8 cellular contexts compared by ENCODE assay signal in the genomic region with DNA sequence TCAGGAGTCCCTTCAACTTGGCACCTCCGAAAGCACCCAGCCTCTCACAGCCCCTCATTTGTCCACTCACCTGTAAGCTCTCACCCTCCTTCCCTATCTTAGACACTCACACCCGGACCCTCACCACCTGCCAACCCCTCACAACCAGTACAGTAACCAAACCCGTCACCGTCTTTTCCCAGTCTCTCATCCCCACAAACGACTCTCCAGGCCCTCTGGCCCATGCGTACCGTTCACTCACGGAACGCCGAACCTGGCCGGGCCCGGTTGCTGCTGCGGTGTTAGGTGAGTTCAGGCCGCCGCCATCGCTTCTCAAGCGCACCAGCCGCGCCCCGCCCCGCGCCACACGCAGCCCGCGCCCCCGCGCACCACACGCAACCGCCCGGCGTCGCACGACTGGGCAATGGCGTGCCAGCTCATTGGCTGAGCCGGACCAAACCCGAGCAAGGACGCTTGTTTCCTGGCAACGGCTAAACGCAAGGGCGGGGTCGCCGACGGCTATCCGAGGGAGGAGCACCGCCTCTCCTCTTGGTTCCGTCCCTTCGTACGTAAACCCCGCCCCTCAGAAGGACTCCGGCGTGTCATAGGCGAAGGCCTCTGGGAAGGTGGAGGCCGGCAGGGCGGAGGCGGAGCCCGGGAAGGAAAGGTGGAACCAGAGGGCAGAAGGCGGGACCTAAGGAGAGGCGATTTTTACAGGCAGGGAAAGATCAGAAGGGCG. TPM values are rescaled to one million over a fixed set of nuclear protein-coding genes. Genes with fewer than 3 reads are reported as not detected.
A peak's percentile ranks its signal among the peaks of the same experiment; 100 is the strongest.
DNase-seq lines count a peak whose midpoint lies in the region; ATAC-seq, FAIRE-seq and TF ChIP-seq lines count a peak whose summit lies in the region.

FHIP1B (minus strand) TSS at position 323 of the 718 bp plus-strand sequence. CDS start 10,120 bp downstream, outside the sequence.

- H3K4me1 ChIP-seq in adrenal gland (replicated peaks in 1 of 2) (peaks cover 0 to 24% of the 10 kb centered on the region in 2 donors), heart left ventricle (peaks cover 0 to 36% (median 14%) of the 10 kb centered on the region in 12 donors), upper lobe of left lung (peaks cover 13 to 25% (median 18%) of the 10 kb centered on the region in 4 donors)

- TF ChIP-seq EP300 in upper lobe of left lung (IDR thresholded peaks at IDR 0.05): peak in 1 of 4 donors; percentile 48

- 0 to 1% (median 1%) methylated on average over 31 to 59 of the region's 59 CpGs for WGBS in adrenal gland, 4 donors
- 0 to 1% (median 0%) methylated on average over 56 to 59 of the region's 59 CpGs for WGBS in heart left ventricle, 4 donors
- 0% methylated on average over 23 to 53 of the region's 59 CpGs for WGBS in upper lobe of left lung, 2 donors

- no peaks in the 10 kb centered on the region for H3K27me3 ChIP-seq in adrenal gland
- H3K27me3 ChIP-seq in heart left ventricle: no peaks in the 10 kb centered on the region
- no peaks in the 10 kb centered on the region for H3K27me3 ChIP-seq in upper lobe of left lung

- peak within 1 kb of the TSS; percentile 35 to 93 (median 80) for H3K27ac ChIP-seq in adrenal gland
- peak within 1 kb of the TSS in 11 of 12 donors; percentile 74 to 91 (median 82) for H3K27ac ChIP-seq in heart left ventricle
- H3K27ac ChIP-seq in upper lobe of left lung: peak within 1 kb of the TSS; percentile 86 to 93 (median 90)

- intact Hi-C loops in adrenal gland (cut with DNase I): no loop called here
- intact Hi-C loops in heart left ventricle (cut with DNase I): loop anchor here in 5 of 10 donors (2.0 to 10.0 kb wide), 4 partner anchors 83 to 240 kb away; partner anchors contain the start of genes CAVIN3 (in 1 of the 5) and TRIM3 (in 1 of the 5)

- TF ChIP-seq CTCF in adrenal gland (IDR thresholded peaks at IDR 0.05) (no peak), heart left ventricle (IDR thresholded peaks at IDR 0.05) (no peak), upper lobe of left lung (IDR thresholded peaks at IDR 0.05) (peak in 2 of 6 experiments; percentile 8 to 12)

- H3K36me3 ChIP-seq in adrenal gland (replicated peaks in 1 of 2) (no peaks in the 10 kb centered on the region), heart left ventricle (no peaks in the 10 kb centered on the region), upper lobe of left lung (no peaks in the 10 kb centered on the region)

- H3K4me3 ChIP-seq in adrenal gland: peak within 1 kb of the TSS; percentile 27 to 84 (median 79)
- peak within 1 kb of the TSS; percentile 28 to 95 (median 83) for H3K4me3 ChIP-seq in heart left ventricle
- H3K4me3 ChIP-seq in upper lobe of left lung: peak within 1 kb of the TSS; percentile 67 to 85 (median 74)

- no peaks in the 10 kb centered on the region for H3K9me3 ChIP-seq in adrenal gland (replicated peaks in 1 of 3)
- H3K9me3 ChIP-seq in heart left ventricle: no peaks in the 10 kb centered on the region
- H3K9me3 ChIP-seq in upper lobe of left lung: no peaks in the 10 kb centered on the region

- DNase-seq in GM12891 (ENCODE audit: insufficient read length, low spot score) (peak; percentile 87), NCI-H1436 treated with DMSO at 0.1 percent for 48 hours (lab: John Stamatoyannopoulos, UW) (peak; percentile 99), T-helper 1 cell (peak; percentile 98 to 100 (median 99)), adrenal gland (peak; percentile 100), heart left ventricle (peak; percentile 100), pons (ENCODE audit: low spot score) (peak; percentile 99), upper lobe of left lung (peak; percentile 99 to 100)

- TF ChIP-seq POLR2A in GM12891 (IDR thresholded peaks at IDR 0.05; ENCODE audit: low read depth, low read length) (peak; percentile 67; the same call in 1 of the 2 replicates), adrenal gland (IDR thresholded peaks at IDR 0.05) (peak in 1 of 2 donors; percentile 40), heart left ventricle (IDR thresholded peaks at IDR 0.05) (peak in 1 of 2 donors; percentile 45), upper lobe of left lung (IDR thresholded peaks at IDR 0.05) (peak in 3 of 4 donors; percentile 38 to 72 (median 70))

- peak; percentile 99 for FAIRE-seq in GM12891 (lab: Jason Lieb, UNC)

- ATAC-seq in HG02840 (IDR thresholded peaks at IDR 0.05; ENCODE audit: low FRiP score, unreplicated experiment) (peak; percentile 98), heart left ventricle (peak; percentile 98 to 99 (median 99)), upper lobe of left lung (ENCODE audit: low FRiP score in 2 of 2) (peak; percentile 98 to 99)

TF ChIP-seq in GM12891, 5 proteins besides CTCF, POLR2A, EP300 and RAD21:
- TF ChIP-seq POU2F2 (IDR thresholded peaks at IDR 0.05; ENCODE audit: low read depth, low read length): no peak
- TF ChIP-seq TAF1 (IDR thresholded peaks at IDR 0.05; ENCODE audit: low read depth, low read length): peak; percentile 67; the same call in 1 of the 2 replicates

RNA-seq across cellular contexts. Expression of gene FHIP1B, which starts in this region (rescaled TPM):
- polyA plus RNA-seq in GM12891 (2012; ENCODE audit: low read depth, missing spikeins): 13.8 TPM
- total RNA-seq in adrenal gland: 10 to 100 TPM; 15.6 to 51.5 (median 34.9) TPM
- 10 to 100 TPM; 12.5 to 91.2 (median 69.7) TPM for polyA plus RNA-seq in adrenal gland
- 10 to 100 TPM; 13.1 to 30.3 (median 16.3) TPM for total RNA-seq in heart left ventricle
- polyA plus RNA-seq in heart left ventricle: 10 to 100 TPM; 13.7 to 25.4 TPM
- total RNA-seq in upper lobe of left lung: 100 to 1,000 TPM in 1 of 6 donors, 10 to 100 TPM in 5; 37.4 to 163 (median 39.6) TPM

Comparison
In these comparisons a context has a peak if more than half of its experiments do, and no peak if none do; other contexts are left out.
1. Peak in every context shown above with its lines: DNase-seq, ATAC-seq, H3K4me3 ChIP-seq and H3K27ac ChIP-seq.